Comparison of ENCODE assay signal across 8 cellular contexts in genomic region chr11:66268953-66269906, GRCh38. TPM values are rescaled to one million over a fixed set of nuclear protein-coding genes. Genes with fewer than 3 reads are reported as not detected.
DNase-seq lines count a peak whose midpoint lies in the region; ATAC-seq and TF ChIP-seq lines count a peak whose summit lies in the region.

No MANE protein-coding gene starts in this region.

- no peak for TF ChIP-seq CTCF in WTC11 (IDR thresholded peaks at IDR 0.05)
- TF ChIP-seq CTCF in foreskin keratinocyte (conservative IDR thresholded peaks at IDR 0.05) = no peak
- peak; percentile 45 for TF ChIP-seq CTCF in progenitor cell of endocrine pancreas (IDR thresholded peaks at IDR 0.05; ENCODE audit: unreplicated experiment)

- DNase-seq in Caki2 (ENCODE audit: low read depth) = peak; percentile 21
- peak; percentile 43 for DNase-seq in WTC11 (ENCODE audit: low spot score)
- no peak for DNase-seq in foreskin keratinocyte
- DNase-seq in progenitor cell of endocrine pancreas (ENCODE audit: low spot score, unreplicated experiment) = peak; percentile 16

- H3K4me3 Mint-ChIP-seq in WTC11 = peak overlapping the region; percentile 97
- H3K4me3 Mint-ChIP-seq in progenitor cell of endocrine pancreas (ENCODE audit: low read depth) = peak overlapping the region; percentile 94

- no peak for ATAC-seq in WTC11
- no peak for ATAC-seq in foreskin keratinocyte
- ATAC-seq in GM21786 (IDR thresholded peaks at IDR 0.05; ENCODE audit: unreplicated experiment) = no peak
- ATAC-seq in GM21390 (IDR thresholded peaks at IDR 0.05; ENCODE audit: unreplicated experiment) = no peak
- ATAC-seq in HG02840 (IDR thresholded peaks at IDR 0.05; ENCODE audit: low FRiP score, unreplicated experiment) = no peak

- H3K36me3 Mint-ChIP-seq in WTC11 (peaks cover 36% of the 10 kb centered on the region), progenitor cell of endocrine pancreas (ENCODE audit: insufficient read depth) (peaks cover 11% of the 10 kb centered on the region)

- peaks cover 45% of the 10 kb centered on the region for H3K36me3 ChIP-seq in HUES6 (ENCODE audit: control insufficient read depth, insufficient read depth, low read length)

- H3K9ac ChIP-seq in HUES6 (ENCODE audit: low read length) = peak overlapping the region; percentile 94

- no peaks in the 10 kb centered on the region for H3K4me1 ChIP-seq in HUES6 (ENCODE audit: control insufficient read depth, insufficient read depth, low read length)
- H3K4me1 ChIP-seq in foreskin keratinocyte = peaks cover 6% of the 10 kb centered on the region

- no peaks in the 10 kb centered on the region for H3K27me3 ChIP-seq in HUES6 (ENCODE audit: control insufficient read depth, insufficient read depth, low read length)
- no peaks in the 10 kb centered on the region for H3K27me3 ChIP-seq in foreskin keratinocyte

- H3K27ac ChIP-seq in HUES6 (ENCODE audit: low read depth, low read length) (peak overlapping the region; percentile 92), foreskin keratinocyte (peak overlapping the region; percentile 55)

- no peaks in the 10 kb centered on the region for H3K9me3 ChIP-seq in HUES6 (ENCODE audit: control insufficient read depth, insufficient read depth, low read depth, low read length)

- POLR2A ChIA-PET in WTC11 (lab: Charles Lee) = interaction anchor here (0.6 to 1.5 kb wide), 3 partner anchors 8 to 132 kb away, joined by 3 to 5 read pairs (median 4); no protein-coding TSS in a partner anchor

- in situ Hi-C loops in Caki2 (cut with HindIII; ENCODE audit: low pct_unique_long_range_greater_than_20kb, low sequenced_read_pairs) = no loop called here

- H3K27me3 Mint-ChIP-seq in WTC11 (ENCODE audit: low read depth) = no peaks in the 10 kb centered on the region; the same call in 1 of the 2 replicates
- H3K27me3 Mint-ChIP-seq in progenitor cell of endocrine pancreas = no peaks in the 10 kb centered on the region

- H3K4me1 Mint-ChIP-seq in WTC11 (peaks cover 12% of the 10 kb centered on the region), progenitor cell of endocrine pancreas (ENCODE audit: low read depth) (peaks cover 12% of the 10 kb centered on the region)

- H3K9me3 Mint-ChIP-seq in WTC11 (no peaks in the 10 kb centered on the region), progenitor cell of endocrine pancreas (ENCODE audit: low read depth) (no peaks in the 10 kb centered on the region)

- peak overlapping the region; percentile 75 for H3K4me3 ChIP-seq in HUES6 (ENCODE audit: low read depth, low read length)

- peak overlapping the region; percentile 98 for H3K27ac Mint-ChIP-seq in WTC11
- H3K27ac Mint-ChIP-seq in progenitor cell of endocrine pancreas = peak overlapping the region; percentile 94

- CTCF ChIA-PET in WTC11 (lab: Charles Lee) = interaction anchor here (1.0 to 4.0 kb wide), 10 partner anchors 8 to 135 kb away, joined by 3 to 33 read pairs (median 6); partner anchors contain the start of genes CD248, CNIH2 and TMEM151A

TF ChIP-seq in WTC11, 78 proteins besides CTCF, POLR2A, EP300 and RAD21:
- TF ChIP-seq PRDM15 (CRISPR knock-in tag; IDR thresholded peaks at IDR 0.05) (peak; percentile 59), HMGXB4 (CRISPR knock-in tag; IDR thresholded peaks at IDR 0.05) (peak; percentile 50; the same call in 1 of the 2 replicates), PRRX2 (CRISPR knock-in tag; IDR thresholded peaks at IDR 0.05) (no peak)

RNA-seq across cellular contexts. Expression of gene RAB1B, which starts 0.8 kb away (rescaled TPM):
- total RNA-seq in Caki2 (2014; rRNA removed; shearing (Covaris generic); ENCODE audit: low replicate concordance) = 55.4 and 56.1 TPM in 2 replicates
- 125 to 134 TPM (median 130 TPM) in 3 replicates for total RNA-seq in WTC11 (2021)
- 141 and 143 TPM in 2 replicates for total RNA-seq in foreskin keratinocyte
- 215 and 217 TPM in 2 replicates for polyA plus RNA-seq in foreskin keratinocyte
- 100 and 102 TPM in 2 replicates for total RNA-seq in progenitor cell of endocrine pancreas

RNA-seq across cellular contexts. Expression of gene CNIH2, which starts 8.7 kb away (rescaled TPM):
- 0.61 TPM in 1 of 2 replicates, not detected in the other for total RNA-seq in Caki2 (2014; rRNA removed; shearing (Covaris generic); ENCODE audit: low replicate concordance)
- total RNA-seq in WTC11 (2021) = 12.2 to 12.9 TPM (median 12.2 TPM) in 3 replicates
- 0.32 and 0.34 TPM in 2 replicates for total RNA-seq in foreskin keratinocyte
- polyA plus RNA-seq in foreskin keratinocyte = 0.51 and 0.58 TPM in 2 replicates
- total RNA-seq in progenitor cell of endocrine pancreas = 21.3 and 21.7 TPM in 2 replicates

RNA-seq across cellular contexts. Expression of gene KLC2, which starts 11.7 kb away (rescaled TPM):
- 23.9 and 41.1 TPM in 2 replicates for total RNA-seq in Caki2 (2014; rRNA removed; shearing (Covaris generic); ENCODE audit: low replicate concordance)
- total RNA-seq in WTC11 (2021) (52.3 to 54.9 TPM (median 54.1 TPM) in 3 replicates), foreskin keratinocyte (31.0 and 33.4 TPM in 2 replicates), progenitor cell of endocrine pancreas (69.8 and 70.9 TPM in 2 replicates)
- polyA plus RNA-seq in foreskin keratinocyte = 32.5 and 35.4 TPM in 2 replicates

RNA-seq across cellular contexts. Expression of gene YIF1A, which starts 19.7 kb away (rescaled TPM):
- total RNA-seq in Caki2 (2014; rRNA removed; shearing (Covaris generic); ENCODE audit: low replicate concordance) = 114 and 188 TPM in 2 replicates
- total RNA-seq in WTC11 (2021) (86.0 to 86.9 TPM (median 86.4 TPM) in 3 replicates), foreskin keratinocyte (132 and 155 TPM in 2 replicates), progenitor cell of endocrine pancreas (61.7 and 64.6 TPM in 2 replicates)
- 142 and 172 TPM in 2 replicates for polyA plus RNA-seq in foreskin keratinocyte

RNA-seq across cellular contexts. Expression of gene TMEM151A, which starts 22.5 kb away (rescaled TPM):
- total RNA-seq in Caki2 (2014; rRNA removed; shearing (Covaris generic); ENCODE audit: low replicate concordance) = not detected in 2 replicates
- total RNA-seq in WTC11 (2021) = 2.2 to 2.3 TPM (median 2.3 TPM) in 3 replicates
- 0.04 TPM in 1 of 2 replicates, not detected in the other for total RNA-seq in foreskin keratinocyte
- 0.02 and 0.04 TPM in 2 replicates for polyA plus RNA-seq in foreskin keratinocyte
- 0.33 and 0.57 TPM in 2 replicates for total RNA-seq in progenitor cell of endocrine pancreas

Comparison
In these comparisons a context has a peak if more than half of its experiments do, and no peak if none do; other contexts are left out.
1. DNase-seq: peak in Caki2 (single experiment), WTC11 (single experiment) and progenitor cell of endocrine pancreas (single experiment); none in foreskin keratinocyte (0 of 2).